Comparison of ENCODE assay signal across 9 cellular contexts in the genomic region with DNA sequence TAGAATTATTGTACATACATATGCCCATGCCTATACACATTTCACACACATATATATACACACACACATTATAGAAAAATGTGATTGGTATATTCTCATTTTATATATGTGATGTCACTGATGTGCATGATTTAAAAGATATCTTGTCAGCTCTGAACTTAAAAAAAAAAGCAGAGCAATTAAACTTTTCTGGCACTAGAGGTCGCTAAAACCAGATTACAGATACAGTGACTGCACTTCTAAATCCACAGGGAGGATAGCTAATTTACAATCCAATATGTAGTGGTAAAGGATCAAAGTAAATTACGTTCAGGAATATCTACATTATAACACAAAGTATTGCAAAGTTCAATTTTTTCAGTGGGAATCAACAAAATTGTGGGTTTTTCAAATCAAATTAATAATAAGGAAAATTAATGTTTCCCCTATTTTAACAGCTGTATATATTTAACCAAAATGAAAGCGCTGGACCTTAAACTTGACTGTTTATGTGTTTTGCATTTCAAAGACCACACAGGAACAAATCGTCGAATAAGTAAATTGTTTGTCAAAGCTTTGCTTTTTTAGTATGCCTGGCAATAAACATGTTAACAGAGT.
DNase-seq lines count a peak whose midpoint lies in the region; ATAC-seq and TF ChIP-seq lines count a peak whose summit lies in the region.
"Had no signal": no experiment of that assay in that cellular context is flagged by ENCODE, and none has a peak within 500 bp of the region (broad histone marks: within the 10 kb centered on the region; RNA-seq: fewer than 3 reads in every experiment).

No MANE protein-coding gene starts in this region.

- H3K4me1 Mint-ChIP-seq in MCF 10A (ENCODE audit: insufficient read depth, unreplicated experiment) = peaks cover 5% of the 10 kb centered on the region

- POLR2A ChIA-PET in MCF 10A (lab: Yijun Ruan, JAX) = interaction anchor here (0.6 to 1.5 kb wide), 7 partner anchors 27 to 680 kb away, joined by 3 to 9 read pairs (median 3); partner anchors contain the start of gene LINGO2

- no peaks in the 10 kb centered on the region for H3K9me3 Mint-ChIP-seq in MCF 10A (ENCODE audit: unreplicated experiment)
- peaks cover 4 to 13% of the 10 kb centered on the region in 2 donors for H3K9me3 Mint-ChIP-seq in activated naive CD4-positive, alpha-beta T cell treated with anti-CD3 and anti-CD28 coated beads, Interleukin-2, amount 50 U/mL, for 72 hours

- H3K9me3 ChIP-seq in breast epithelium (no peaks in the 10 kb centered on the region), adipocyte (ENCODE audit: control insufficient read depth, low read length) (no peaks in the 10 kb centered on the region), liver (ENCODE audit: control insufficient read depth in 4 of 4, low read length in 3 of 4) (no peaks in the 10 kb centered on the region)
- H3K9me3 ChIP-seq: BLaER1 treated with 17β-estradiol and CSF1 and Interleukin-3, amounts not matched to agents 10 nM and 100 nM had no signal

- TF ChIP-seq POLR2A in breast epithelium (IDR thresholded peaks at IDR 0.05) = no peak

- H3K36me3 ChIP-seq in breast epithelium (no peaks in the 10 kb centered on the region), adipocyte (ENCODE audit: control insufficient read depth, insufficient read depth, low read length, severe bottlenecking) (no peaks in the 10 kb centered on the region), liver (ENCODE audit: control insufficient read depth in 4 of 4, insufficient read depth in 3 of 4, low read depth in 1 of 4, low read length in 3 of 4) (no peaks in the 10 kb centered on the region)
- H3K36me3 ChIP-seq: BLaER1 treated with 17β-estradiol and CSF1 and Interleukin-3, amounts not matched to agents 10 nM and 100 nM had no signal

- peak; percentile 67 to 72 for TF ChIP-seq RAD21 in liver (IDR thresholded peaks at IDR 0.05)

- no peak overlapping the region for H3K27ac Mint-ChIP-seq in MCF 10A (ENCODE audit: low read depth, unreplicated experiment)
- H3K27ac Mint-ChIP-seq in activated naive CD4-positive, alpha-beta T cell treated with anti-CD3 and anti-CD28 coated beads, Interleukin-2, amount 50 U/mL, for 72 hours = no peak overlapping the region

- BruUV-seq in MCF 10A (replicated peaks; lab: Mats Ljungman, UMichigan) = no TSS peak

- CTCF ChIA-PET in MCF 10A (lab: Yijun Ruan, JAX) = interaction anchor here (0.6 to 3.2 kb wide), 23 partner anchors 9 to 1449 kb away, joined by 3 to 34 read pairs (median 4); partner anchors contain the start of gene LINGO2

- no peaks in the 10 kb centered on the region for H3K27me3 ChIP-seq in breast epithelium
- H3K27me3 ChIP-seq in adipocyte (replicated peaks; ENCODE audit: control insufficient read depth, insufficient read depth, low read length) = no peaks in the 10 kb centered on the region
- H3K27me3 ChIP-seq in liver (ENCODE audit: control insufficient read depth in 4 of 4, insufficient read depth in 4 of 4, low read length in 3 of 4) = no peaks in the 10 kb centered on the region
- H3K27me3 ChIP-seq: BLaER1 treated with 17β-estradiol and CSF1 and Interleukin-3, amounts not matched to agents 10 nM and 100 nM had no signal

- no peak overlapping the region for H3K4me3 ChIP-seq in breast epithelium
- H3K4me3 ChIP-seq in adipocyte (ENCODE audit: low read length) = no peak overlapping the region
- H3K4me3 ChIP-seq in liver (ENCODE audit: low read depth in 1 of 3, low read length in 3 of 3) = no peak overlapping the region
- H3K4me3 ChIP-seq: BLaER1 treated with 17β-estradiol and CSF1 and Interleukin-3, amounts not matched to agents 10 nM and 100 nM had no signal

- ATAC-seq in GM19463 (IDR thresholded peaks at IDR 0.05; ENCODE audit: unreplicated experiment) = no peak
- ATAC-seq in activated naive CD4-positive, alpha-beta T cell treated with anti-CD3 and anti-CD28 coated beads, Interleukin-2, amount 50 U/mL, for 72 hours = no peak
- ATAC-seq in GM21423 (IDR thresholded peaks at IDR 0.05; ENCODE audit: unreplicated experiment) = no peak

- H3K36me3 Mint-ChIP-seq in MCF 10A (ENCODE audit: insufficient read depth, unreplicated experiment) = no peaks in the 10 kb centered on the region
- H3K36me3 Mint-ChIP-seq in activated naive CD4-positive, alpha-beta T cell treated with anti-CD3 and anti-CD28 coated beads, Interleukin-2, amount 50 U/mL, for 72 hours = no peaks in the 10 kb centered on the region

- no peak overlapping the region for H3K27ac ChIP-seq in breast epithelium
- no peak overlapping the region for H3K27ac ChIP-seq in liver (ENCODE audit: low read depth in 1 of 2, low read length in 2 of 2)
- H3K27ac ChIP-seq: BLaER1 treated with 17β-estradiol and CSF1 and Interleukin-3, amounts not matched to agents 10 nM and 100 nM had no signal

- TF ChIP-seq CTCF in MCF 10A (IDR thresholded peaks at IDR 0.05; ENCODE audit: unreplicated experiment) = peak; percentile 61
- no peak for TF ChIP-seq CTCF in breast epithelium (IDR thresholded peaks at IDR 0.05)
- peak; percentile 44 for TF ChIP-seq CTCF in liver (IDR thresholded peaks at IDR 0.05; ENCODE audit: low read depth, low read length, missing input control)

- DNase-seq in MCF 10A (ENCODE audit: unreplicated experiment) (peak; percentile 54), breast epithelium (ENCODE audit: low spot score in 2 of 2) (no peak), NCI-H1105 treated with DMSO at 0.1 percent for 48 hours (lab: John Stamatoyannopoulos, UW) (peak; percentile 72), adipocyte (ENCODE audit: low read depth) (peak; percentile 5)
- DNase-seq in activated naive CD4-positive, alpha-beta T cell treated with anti-CD3 and anti-CD28 coated beads, Interleukin-2, amount 50 U/mL, for 72 hours (ENCODE audit: low spot score in 2 of 2) = no peak

- intact Hi-C loops in MCF 10A (cut with micrococcal nuclease) = loop anchor here (1.0 to 5.0 kb wide), 5 partner anchors 203 to 1047 kb away; no protein-coding TSS in a partner anchor
- intact Hi-C loops in breast epithelium (cut with DNase I; ENCODE audit: low total_unique reads) = no loop called here

- H3K27me3 Mint-ChIP-seq in MCF 10A (ENCODE audit: insufficient read depth, unreplicated experiment) = no peaks in the 10 kb centered on the region

- no peak overlapping the region for H3K9ac ChIP-seq in adipocyte (ENCODE audit: low read length)
- no peak overlapping the region for H3K9ac ChIP-seq in liver (ENCODE audit: low read depth in 1 of 2, low read length in 2 of 2)
- H3K9ac ChIP-seq: BLaER1 treated with 17β-estradiol and CSF1 and Interleukin-3, amounts not matched to agents 10 nM and 100 nM had no signal

- 21% methylated on average over 5 of the region's 5 CpGs for WGBS in liver

- H3K4me1 ChIP-seq in breast epithelium = no peaks in the 10 kb centered on the region
- H3K4me1 ChIP-seq in adipocyte (ENCODE audit: control insufficient read depth, insufficient read depth, low read length) = peaks cover 12% of the 10 kb centered on the region
- H3K4me1 ChIP-seq in liver (ENCODE audit: control insufficient read depth in 4 of 4, insufficient read depth in 4 of 4, low read length in 3 of 4) = no peaks in the 10 kb centered on the region

- H3K4me3 Mint-ChIP-seq in MCF 10A (ENCODE audit: unreplicated experiment) = no peak overlapping the region

TF ChIP-seq in liver, 16 proteins besides CTCF, POLR2A, EP300 and RAD21 (continues in another document):
- TF ChIP-seq, protein P1, sequence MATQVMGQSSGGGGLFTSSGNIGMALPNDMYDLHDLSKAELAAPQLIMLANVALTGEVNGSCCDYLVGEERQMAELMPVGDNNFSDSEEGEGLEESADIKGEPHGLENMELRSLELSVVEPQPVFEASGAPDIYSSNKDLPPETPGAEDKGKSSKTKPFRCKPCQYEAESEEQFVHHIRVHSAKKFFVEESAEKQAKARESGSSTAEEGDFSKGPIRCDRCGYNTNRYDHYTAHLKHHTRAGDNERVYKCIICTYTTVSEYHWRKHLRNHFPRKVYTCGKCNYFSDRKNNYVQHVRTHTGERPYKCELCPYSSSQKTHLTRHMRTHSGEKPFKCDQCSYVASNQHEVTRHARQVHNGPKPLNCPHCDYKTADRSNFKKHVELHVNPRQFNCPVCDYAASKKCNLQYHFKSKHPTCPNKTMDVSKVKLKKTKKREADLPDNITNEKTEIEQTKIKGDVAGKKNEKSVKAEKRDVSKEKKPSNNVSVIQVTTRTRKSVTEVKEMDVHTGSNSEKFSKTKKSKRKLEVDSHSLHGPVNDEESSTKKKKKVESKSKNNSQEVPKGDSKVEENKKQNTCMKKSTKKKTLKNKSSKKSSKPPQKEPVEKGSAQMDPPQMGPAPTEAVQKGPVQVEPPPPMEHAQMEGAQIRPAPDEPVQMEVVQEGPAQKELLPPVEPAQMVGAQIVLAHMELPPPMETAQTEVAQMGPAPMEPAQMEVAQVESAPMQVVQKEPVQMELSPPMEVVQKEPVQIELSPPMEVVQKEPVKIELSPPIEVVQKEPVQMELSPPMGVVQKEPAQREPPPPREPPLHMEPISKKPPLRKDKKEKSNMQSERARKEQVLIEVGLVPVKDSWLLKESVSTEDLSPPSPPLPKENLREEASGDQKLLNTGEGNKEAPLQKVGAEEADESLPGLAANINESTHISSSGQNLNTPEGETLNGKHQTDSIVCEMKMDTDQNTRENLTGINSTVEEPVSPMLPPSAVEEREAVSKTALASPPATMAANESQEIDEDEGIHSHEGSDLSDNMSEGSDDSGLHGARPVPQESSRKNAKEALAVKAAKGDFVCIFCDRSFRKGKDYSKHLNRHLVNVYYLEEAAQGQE (IDR thresholded peaks at IDR 0.05) = no peak
- TF ChIP-seq FOXA1 (IDR thresholded peaks at IDR 0.05) = no peak
- no peak for TF ChIP-seq GABPA (IDR thresholded peaks at IDR 0.05 in 1 of 2, conservative IDR thresholded peaks at IDR 0.05 in 1 of 2)
- TF ChIP-seq TAF1 (conservative IDR thresholded peaks at IDR 0.05) = no peak
- TF ChIP-seq, protein P2, sequence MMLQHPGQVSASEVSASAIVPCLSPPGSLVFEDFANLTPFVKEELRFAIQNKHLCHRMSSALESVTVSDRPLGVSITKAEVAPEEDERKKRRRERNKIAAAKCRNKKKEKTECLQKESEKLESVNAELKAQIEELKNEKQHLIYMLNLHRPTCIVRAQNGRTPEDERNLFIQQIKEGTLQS (IDR thresholded peaks at IDR 0.05) = no peak
- no peak for TF ChIP-seq FOXA2 (IDR thresholded peaks at IDR 0.05)
- TF ChIP-seq HNF4A (conservative IDR thresholded peaks at IDR 0.05) = no peak
- no peak for TF ChIP-seq RXRA (IDR thresholded peaks at IDR 0.05)
- no peak for TF ChIP-seq SP1 (IDR thresholded peaks at IDR 0.05)
- TF ChIP-seq HNF4G (IDR thresholded peaks at IDR 0.05) = no peak
- TF ChIP-seq NR2F2 (IDR thresholded peaks at IDR 0.05) = no peak
- no peak for TF ChIP-seq JUND (IDR thresholded peaks at IDR 0.05)

Comparison
In these comparisons a context has a peak if more than half of its experiments do, and no peak if none do; other contexts are left out.
1. DNase-seq: peak in MCF 10A (single experiment), NCI-H1105 treated with DMSO at 0.1 percent for 48 hours (single experiment) and adipocyte (single experiment); none in breast epithelium (0 of 2) and activated naive CD4-positive, alpha-beta T cell treated with anti-CD3 and anti-CD28 coated beads, Interleukin-2, amount 50 U/mL, for 72 hours (0 of 2).
2. CTCF ChIP-seq: peak in MCF 10A (single experiment) and liver (single experiment); none in breast epithelium (0 of 3).